In the genomic region with DNA sequence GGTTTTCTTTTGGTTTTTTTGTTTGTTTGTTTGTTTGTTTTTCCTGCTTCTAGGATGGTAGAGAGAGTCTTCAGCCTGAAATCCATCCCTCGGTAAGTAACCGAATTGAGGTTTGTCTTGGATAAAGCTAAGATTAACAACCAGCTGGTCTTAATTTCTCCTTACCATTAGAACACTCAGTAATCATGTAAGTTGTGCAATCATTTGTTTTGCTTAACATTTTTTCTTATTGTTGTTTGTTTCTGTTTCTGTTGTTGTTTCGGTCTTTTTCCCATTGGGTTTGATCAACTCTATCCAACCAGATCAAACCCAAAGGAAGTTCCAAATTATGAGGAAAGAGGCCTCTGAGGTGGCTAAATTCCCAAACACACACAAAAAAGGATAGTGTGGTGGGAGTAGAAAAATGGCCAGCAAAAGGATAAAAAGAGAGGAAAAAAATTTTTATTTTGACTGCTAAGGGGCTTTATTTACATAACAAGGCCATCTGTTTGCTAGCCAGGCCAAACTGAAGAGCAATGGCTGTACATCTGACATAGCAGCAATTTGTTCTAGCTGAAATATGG, we compare ENCODE assay signal across 1 cellular context.
A peak's percentile ranks its signal among the peaks of the same experiment; 100 is the strongest.
TF ChIP-seq lines count a peak whose summit lies in the region.

No MANE protein-coding gene starts in this region.

TF ChIP-seq in K562, 482 proteins besides CTCF, POLR2A, EP300 and RAD21:
- TF ChIP-seq HMG20A (CRISPR knock-in tag; conservative IDR thresholded peaks at IDR 0.05) (no peak), PCBP1 (IDR thresholded peaks at IDR 0.05; ENCODE audit: low read depth, low read length, poor library complexity, severe bottlenecking) (no peak), CEBPB (tag; IDR thresholded peaks at IDR 0.05) (peak; percentile 64; the same call in 1 of the 2 replicates), CEBPG (CRISPR knock-in tag; IDR thresholded peaks at IDR 0.05) (no peak), CEBPG (tag; conservative IDR thresholded peaks at IDR 0.05 in 1 of 2, IDR thresholded peaks at IDR 0.05 in 1 of 2) (peak in 1 of 2 experiments; percentile 49; a peak in 1 of 4 replicates), SREBF1 (IDR thresholded peaks at IDR 0.05; ENCODE audit: borderline replicate concordance, low read depth, low read length) (no peak), CHD2 (IDR thresholded peaks at IDR 0.05; ENCODE audit: low read depth, low read length) (no peak), RBBP5 (IDR thresholded peaks at IDR 0.05; ENCODE audit: borderline replicate concordance, insufficient read depth, low read length, poor library complexity, severe bottlenecking) (no peak)
- TF ChIP-seq, protein P1, sequence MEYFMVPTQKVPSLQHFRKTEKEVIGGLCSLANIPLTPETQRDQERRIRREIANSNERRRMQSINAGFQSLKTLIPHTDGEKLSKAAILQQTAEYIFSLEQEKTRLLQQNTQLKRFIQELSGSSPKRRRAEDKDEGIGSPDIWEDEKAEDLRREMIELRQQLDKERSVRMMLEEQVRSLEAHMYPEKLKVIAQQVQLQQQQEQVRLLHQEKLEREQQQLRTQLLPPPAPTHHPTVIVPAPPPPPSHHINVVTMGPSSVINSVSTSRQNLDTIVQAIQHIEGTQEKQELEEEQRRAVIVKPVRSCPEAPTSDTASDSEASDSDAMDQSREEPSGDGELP (CRISPR knock-in tag; IDR thresholded peaks at IDR 0.05; ENCODE audit: borderline replicate concordance), result no peak
- TF ChIP-seq, protein P2, sequence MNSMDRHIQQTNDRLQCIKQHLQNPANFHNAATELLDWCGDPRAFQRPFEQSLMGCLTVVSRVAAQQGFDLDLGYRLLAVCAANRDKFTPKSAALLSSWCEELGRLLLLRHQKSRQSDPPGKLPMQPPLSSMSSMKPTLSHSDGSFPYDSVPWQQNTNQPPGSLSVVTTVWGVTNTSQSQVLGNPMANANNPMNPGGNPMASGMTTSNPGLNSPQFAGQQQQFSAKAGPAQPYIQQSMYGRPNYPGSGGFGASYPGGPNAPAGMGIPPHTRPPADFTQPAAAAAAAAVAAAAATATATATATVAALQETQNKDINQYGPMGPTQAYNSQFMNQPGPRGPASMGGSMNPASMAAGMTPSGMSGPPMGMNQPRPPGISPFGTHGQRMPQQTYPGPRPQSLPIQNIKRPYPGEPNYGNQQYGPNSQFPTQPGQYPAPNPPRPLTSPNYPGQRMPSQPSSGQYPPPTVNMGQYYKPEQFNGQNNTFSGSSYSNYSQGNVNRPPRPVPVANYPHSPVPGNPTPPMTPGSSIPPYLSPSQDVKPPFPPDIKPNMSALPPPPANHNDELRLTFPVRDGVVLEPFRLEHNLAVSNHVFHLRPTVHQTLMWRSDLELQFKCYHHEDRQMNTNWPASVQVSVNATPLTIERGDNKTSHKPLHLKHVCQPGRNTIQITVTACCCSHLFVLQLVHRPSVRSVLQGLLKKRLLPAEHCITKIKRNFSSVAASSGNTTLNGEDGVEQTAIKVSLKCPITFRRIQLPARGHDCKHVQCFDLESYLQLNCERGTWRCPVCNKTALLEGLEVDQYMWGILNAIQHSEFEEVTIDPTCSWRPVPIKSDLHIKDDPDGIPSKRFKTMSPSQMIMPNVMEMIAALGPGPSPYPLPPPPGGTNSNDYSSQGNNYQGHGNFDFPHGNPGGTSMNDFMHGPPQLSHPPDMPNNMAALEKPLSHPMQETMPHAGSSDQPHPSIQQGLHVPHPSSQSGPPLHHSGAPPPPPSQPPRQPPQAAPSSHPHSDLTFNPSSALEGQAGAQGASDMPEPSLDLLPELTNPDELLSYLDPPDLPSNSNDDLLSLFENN (IDR thresholded peaks at IDR 0.05; ENCODE audit: low read depth in 2 of 2, low read length in 2 of 2), result no peak
TF ChIP-seq in K562: peak in this region for 2.
